In the genomic region with DNA sequence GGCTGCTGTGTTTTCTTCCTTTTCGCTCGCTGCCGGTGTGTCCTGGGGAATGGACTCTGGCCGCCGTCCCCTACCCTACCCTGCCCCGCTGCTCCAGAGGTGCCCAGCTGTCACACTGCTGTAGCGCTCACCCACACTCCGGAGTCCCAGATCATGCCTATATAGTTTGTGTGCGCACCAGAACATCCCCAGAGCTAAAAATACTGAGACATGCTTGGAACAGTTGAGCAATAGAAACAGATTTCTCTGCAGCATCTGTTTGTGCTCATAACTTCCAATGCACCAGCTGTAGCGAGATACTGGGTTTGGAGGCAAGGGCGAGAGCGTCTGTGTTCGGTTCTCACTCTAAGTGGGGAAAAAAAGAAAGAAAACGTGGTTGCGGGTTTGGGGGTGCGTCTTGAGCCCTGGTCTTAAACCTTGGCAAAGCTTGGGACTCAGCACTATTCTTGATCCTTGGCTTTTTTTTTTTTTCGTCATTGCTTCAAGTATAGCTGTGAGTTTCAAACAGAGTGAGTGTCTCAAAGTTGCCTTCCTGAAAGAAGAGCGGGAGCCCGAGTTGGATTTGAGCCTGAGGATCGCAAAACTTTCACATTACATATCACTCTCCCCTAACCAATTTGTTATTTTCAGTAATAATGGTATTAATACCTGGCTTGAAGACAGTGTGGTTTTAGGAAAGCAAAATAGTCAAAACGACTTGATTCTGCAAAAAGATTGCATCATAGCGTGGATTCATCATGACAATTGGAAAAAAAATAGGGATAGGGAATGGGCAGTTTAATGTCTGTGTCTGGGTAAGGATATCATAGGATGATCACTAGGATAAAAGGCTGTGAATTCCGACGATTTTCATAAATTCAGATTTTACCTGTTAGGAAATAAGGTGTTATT, we compare ENCODE assay signal across 8 cellular contexts. TPM values are rescaled to one million over a fixed set of nuclear protein-coding genes. Genes with fewer than 3 reads are reported as not detected.
DNase-seq lines count a peak whose midpoint lies in the region; ATAC-seq and TF ChIP-seq lines count a peak whose summit lies in the region.

No MANE protein-coding gene starts in this region.

- peak overlapping the region; percentile 35 to 86 (median 54) for H3K4me3 ChIP-seq in Peyer's patch
- peak overlapping the region; percentile 60 to 78 for H3K4me3 ChIP-seq in esophagus (ENCODE audit: low read depth in 1 of 2, low read length in 2 of 2)
- no peak overlapping the region for H3K4me3 ChIP-seq in effector memory CD4-positive, alpha-beta T cell (ENCODE audit: insufficient read depth, low read depth, low read length, poor library complexity, severe bottlenecking)

- no peak for TF ChIP-seq POLR2A in Peyer's patch (IDR thresholded peaks at IDR 0.05)

- TF ChIP-seq CTCF in Peyer's patch (IDR thresholded peaks at IDR 0.05), result no peak

- DNase-seq in NCI-H1417 (lab: John Stamatoyannopoulos, UW) (peak in 2 of 3 experiments; percentile 39 to 69), NCI-H1417 treated with DMSO at 0.1 percent for 48 hours (lab: John Stamatoyannopoulos, UW) (no peak), Peyer's patch (no peak), myocyte (ENCODE audit: low read depth) (peak; percentile 73)
- no peak for DNase-seq in effector memory CD4-positive, alpha-beta T cell

- ATAC-seq in HG03280 (IDR thresholded peaks at IDR 0.05; ENCODE audit: unreplicated experiment) (no peak), HG03175 (IDR thresholded peaks at IDR 0.05; ENCODE audit: unreplicated experiment) (no peak)

- H3K9me3 ChIP-seq in Peyer's patch, result no peaks in the 10 kb centered on the region
- H3K9me3 ChIP-seq in esophagus (ENCODE audit: control insufficient read depth in 2 of 2, insufficient read depth in 1 of 2, low read depth in 1 of 2, low read length in 1 of 2), result no peaks in the 10 kb centered on the region
- H3K9me3 ChIP-seq in effector memory CD4-positive, alpha-beta T cell (ENCODE audit: control insufficient read depth, low read length), result no peaks in the 10 kb centered on the region

- H3K36me3 ChIP-seq in Peyer's patch (peaks cover 0 to 3% (median 0%) of the 10 kb centered on the region in 3 donors), esophagus (ENCODE audit: control insufficient read depth in 2 of 2, insufficient read depth in 2 of 2, low read length in 1 of 2) (peaks cover 0 to 1% of the 10 kb centered on the region in 2 donors)
- no peaks in the 10 kb centered on the region for H3K36me3 ChIP-seq in effector memory CD4-positive, alpha-beta T cell (ENCODE audit: control insufficient read depth, insufficient read depth, low read length)

- H3K27me3 ChIP-seq in Peyer's patch (no peaks in the 10 kb centered on the region), esophagus (ENCODE audit: control insufficient read depth in 1 of 2, insufficient read depth in 2 of 2, low read length in 2 of 2) (no peaks in the 10 kb centered on the region)
- H3K27me3 ChIP-seq in effector memory CD4-positive, alpha-beta T cell (replicated peaks; ENCODE audit: control insufficient read depth, insufficient read depth, low read length, poor library complexity, severe bottlenecking), result peaks cover 16% of the 10 kb centered on the region

- H3K4me1 ChIP-seq in Peyer's patch (peaks cover 0 to 11% (median 0%) of the 10 kb centered on the region in 4 donors), esophagus (ENCODE audit: control insufficient read depth in 2 of 2, insufficient read depth in 2 of 2, low read length in 1 of 2) (peaks cover 0 to 4% of the 10 kb centered on the region in 2 donors)
- peaks cover 4% of the 10 kb centered on the region for H3K4me1 ChIP-seq in effector memory CD4-positive, alpha-beta T cell (ENCODE audit: control insufficient read depth, insufficient read depth, low read length, poor library complexity, severe bottlenecking)

- H3K27ac ChIP-seq in Peyer's patch, result peak overlapping the region in 3 of 4 donors; percentile 49 to 89 (median 82)
- peak overlapping the region; percentile 77 to 83 for H3K27ac ChIP-seq in esophagus (ENCODE audit: low read depth in 2 of 2, low read length in 1 of 2)
- no peak overlapping the region for H3K27ac ChIP-seq in effector memory CD4-positive, alpha-beta T cell (ENCODE audit: insufficient read depth, low read length, poor library complexity, severe bottlenecking)

- WGBS in esophagus, 2 donors, result 4 to 5% methylated on average over 24 of the region's 24 CpGs

RNA-seq across cellular contexts. Expression of a gene that starts 0.6 kb away (rescaled TPM):
- total RNA-seq in Peyer's patch (1 to 10 TPM in 3 of 4 donors, under 1 TPM in 1; 0.70 to 7.4 (median 3.0) TPM), myocyte (13.9 and 97.0 TPM in 2 replicates)
- 1 to 10 TPM; 1.9 to 3.1 TPM for polyA plus RNA-seq in esophagus
- polyA plus RNA-seq in myocyte (2012), result 2.6 TPM

Comparison
In these comparisons a context has a peak if more than half of its experiments do, and no peak if none do; other contexts are left out.
1. DNase-seq: peak in NCI-H1417 (2 of 3) and myocyte (single experiment); none in NCI-H1417 treated with DMSO at 0.1 percent for 48 hours (single experiment), Peyer's patch (0 of 3) and effector memory CD4-positive, alpha-beta T cell (0 of 3).